8 cellular contexts compared by ENCODE assay signal in genomic region chr16:58249780-58250478, GRCh38. TPM values are rescaled to one million over a fixed set of nuclear protein-coding genes. Genes with fewer than 3 reads are reported as not detected.
DNase-seq lines count a peak whose midpoint lies in the region; ATAC-seq and TF ChIP-seq lines count a peak whose summit lies in the region.

No MANE protein-coding gene starts in this region.

- H4K8ac ChIP-seq in H9 (replicated peaks; ENCODE audit: insufficient read length, low read depth, low read length) = no peak overlapping the region

- H3K27ac Mint-ChIP-seq in H9 (peak overlapping the region; percentile 77 to 96 (median 96); a peak in 6 of 7 replicates), progenitor cell of endocrine pancreas (peak overlapping the region; percentile 81)

- peak; percentile 98 to 99 for ATAC-seq in left cardiac atrium

- H2AK5ac ChIP-seq in H9 (ENCODE audit: insufficient read length, low read length) = no peak overlapping the region

- peaks cover 3% of the 10 kb centered on the region for H3K27me3 Mint-ChIP-seq in H9 (ENCODE audit: low read depth)
- H3K27me3 Mint-ChIP-seq in progenitor cell of endocrine pancreas = peaks cover 12% of the 10 kb centered on the region

- no CpG with 5 or more reads among the region's 47 CpGs for WGBS in H9 (ENCODE audit: extremely low coverage, insufficient read length, low lambda C conversion rate)

- H3K36me3 Mint-ChIP-seq in H9 (ENCODE audit: insufficient read depth in 1 of 3, low read depth in 3 of 3) (peaks cover 0 to 3% (median 0%) of the 10 kb centered on the region in 3 experiments; a peak in 1 of 7 replicates), progenitor cell of endocrine pancreas (ENCODE audit: insufficient read depth) (no peaks in the 10 kb centered on the region)

- no peaks in the 10 kb centered on the region for H3K36me3 ChIP-seq in GM06990 (ENCODE audit: control insufficient read depth, insufficient read depth, low read length)
- H3K36me3 ChIP-seq in SU-DHL-6 (ENCODE audit: low read length) = no peaks in the 10 kb centered on the region

- no peak overlapping the region for H2BK120ac ChIP-seq in H9 (ENCODE audit: low read depth, low read length, poor library complexity, severe bottlenecking)

- H2BK20ac ChIP-seq in H9 (ENCODE audit: low read depth, low read length, poor library complexity, severe bottlenecking) = no peak overlapping the region

- no peaks in the 10 kb centered on the region for H3K27me3 ChIP-seq in GM06990 (replicated peaks; ENCODE audit: control insufficient read depth, insufficient read depth, low read length)
- H3K27me3 ChIP-seq in H9 (ENCODE audit: insufficient read depth, low read length) = no peaks in the 10 kb centered on the region
- H3K27me3 ChIP-seq in SU-DHL-6 (ENCODE audit: low read length) = no peaks in the 10 kb centered on the region

- H4K91ac ChIP-seq in H9 (ENCODE audit: insufficient read length, low read depth, low read length) = no peak overlapping the region

- H2AFZ ChIP-seq in H9 (ENCODE audit: low read length) = peak overlapping the region; percentile 63
- H2AFZ ChIP-seq in SU-DHL-6 (ENCODE audit: low read depth, low read length, severe bottlenecking) = peak overlapping the region; percentile 90

- H3F3A ChIP-seq in SU-DHL-6 (ENCODE audit: insufficient read depth) = no peaks in the 10 kb centered on the region

- H3K4me3 Mint-ChIP-seq in H9 (peak overlapping the region; percentile 80 to 93), progenitor cell of endocrine pancreas (ENCODE audit: low read depth) (peak overlapping the region; percentile 87)

- no peak overlapping the region for H3K23ac ChIP-seq in H9 (ENCODE audit: insufficient read length, low read depth, low read length)

- H3K4me1 Mint-ChIP-seq in H9 = peaks cover 6 to 17% of the 10 kb centered on the region in 2 experiments
- peaks cover 4% of the 10 kb centered on the region for H3K4me1 Mint-ChIP-seq in progenitor cell of endocrine pancreas (ENCODE audit: low read depth)

- H3K4me3 ChIP-seq in GM06990 (replicated peaks; ENCODE audit: low read depth, low read length) = peak overlapping the region; percentile 82
- H3K4me3 ChIP-seq in SU-DHL-6 (ENCODE audit: insufficient read depth, low read length, poor library complexity, severe bottlenecking) = peak overlapping the region; percentile 54

- H3K4me2 ChIP-seq in H9 (ENCODE audit: insufficient read depth, insufficient read length, low read length) = peak overlapping the region; percentile 56
- H3K4me2 ChIP-seq in SU-DHL-6 (ENCODE audit: low read depth, low read length, poor library complexity, severe bottlenecking) = peak overlapping the region; percentile 61

- DNase-seq in GM06990 (ENCODE audit: extremely low read depth, insufficient read length) (peak; percentile 94), H9 (peak; percentile 94), M059J (ENCODE audit: low read depth) (peak; percentile 81), left cardiac atrium (peak; percentile 79), progenitor cell of endocrine pancreas (ENCODE audit: low spot score, unreplicated experiment) (peak; percentile 78), ureter (ENCODE audit: low spot score) (peak; percentile 79)
- DNase-seq in activated naive CD8-positive, alpha-beta T cell treated with anti-CD3 and anti-CD28 coated beads, Interleukin-2, amount 50 U/mL, for 16 hours (ENCODE audit: low read depth, low spot score) = peak; percentile 63

- peak overlapping the region; percentile 72 for H3K9ac ChIP-seq in H9 (ENCODE audit: extremely low read depth, insufficient read length, low read length)
- H3K9ac ChIP-seq in SU-DHL-6 (ENCODE audit: low read length) = peak overlapping the region; percentile 43

- no peak overlapping the region for H2BK15ac ChIP-seq in H9 (ENCODE audit: low read depth, low read length)

- H3K79me2 ChIP-seq in H9 (ENCODE audit: insufficient read depth, low read length) (no peaks in the 10 kb centered on the region), SU-DHL-6 (ENCODE audit: insufficient read depth, low read length) (no peaks in the 10 kb centered on the region)

- H4K20me1 ChIP-seq in H9 (ENCODE audit: control insufficient read depth, insufficient read depth, insufficient read length) = no peaks in the 10 kb centered on the region
- no peaks in the 10 kb centered on the region for H4K20me1 ChIP-seq in SU-DHL-6 (ENCODE audit: low read depth, low read length)

- H3T11ph ChIP-seq in H9 (ENCODE audit: low read length) = no peak overlapping the region

- no peak overlapping the region for H4K5ac ChIP-seq in H9 (ENCODE audit: insufficient read length, low read depth, low read length)

- H3K9me2 ChIP-seq in SU-DHL-6 (replicated peaks; ENCODE audit: insufficient read depth, low read length) = no peaks in the 10 kb centered on the region

- no peak overlapping the region for H2BK12ac ChIP-seq in H9 (ENCODE audit: insufficient read length, low read depth, low read length)

- no peaks in the 10 kb centered on the region for H3K79me1 ChIP-seq in H9 (ENCODE audit: insufficient read depth, low read depth, low read length, poor library complexity, severe bottlenecking)

- intact Hi-C loops in left cardiac atrium (cut with DNase I) = no loop called here

- H3K9me3 ChIP-seq in H9 (ENCODE audit: control insufficient read depth, low read depth, low read length) (no peaks in the 10 kb centered on the region), SU-DHL-6 (ENCODE audit: insufficient read depth, low read length) (no peaks in the 10 kb centered on the region)

- no peak overlapping the region for H3K4ac ChIP-seq in H9 (ENCODE audit: low read depth, low read length)

- H3K23me2 ChIP-seq in H9 (ENCODE audit: insufficient read length, low read depth, low read length, poor library complexity, severe bottlenecking) = peaks cover 3% of the 10 kb centered on the region

- H3K9me3 Mint-ChIP-seq in H9 (no peaks in the 10 kb centered on the region), progenitor cell of endocrine pancreas (ENCODE audit: low read depth) (no peaks in the 10 kb centered on the region)

- peak overlapping the region; percentile 7; the same call in 1 of the 2 replicates for H3K14ac ChIP-seq in H9 (ENCODE audit: insufficient read depth, low read length)

- no peaks in the 10 kb centered on the region for H3K4me1 ChIP-seq in H9 (ENCODE audit: insufficient read depth, low read length)

- H3K27ac ChIP-seq in H9 (ENCODE audit: insufficient read length, low read depth, low read length) (no peak overlapping the region), SU-DHL-6 (ENCODE audit: low read depth, low read length) (no peak overlapping the region)

- no peak overlapping the region for H2BK5ac ChIP-seq in H9 (ENCODE audit: insufficient read length, low read length)

- no peak overlapping the region for H3K18ac ChIP-seq in H9 (ENCODE audit: insufficient read length, low read depth, low read length)

- H3K56ac ChIP-seq in H9 (ENCODE audit: insufficient read length, low read depth, low read length) = no peak overlapping the region

- no peak for TF ChIP-seq CTCF in GM06990 (IDR thresholded peaks at IDR 0.05; ENCODE audit: insufficient read depth, low read length, poor library complexity, severe bottlenecking)
- TF ChIP-seq CTCF in H9 (conservative IDR thresholded peaks at IDR 0.05) = no peak
- TF ChIP-seq CTCF in SU-DHL-6 (IDR thresholded peaks at IDR 0.05; ENCODE audit: insufficient read depth, low read length, poor library complexity, severe bottlenecking) = no peak
- TF ChIP-seq CTCF in progenitor cell of endocrine pancreas (IDR thresholded peaks at IDR 0.05; ENCODE audit: unreplicated experiment) = no peak

RNA-seq across cellular contexts. Expression of gene PRSS54, which starts 44.9 kb away (rescaled TPM):
- not detected in 2 replicates for total RNA-seq in H9 (2021)
- not detected in 2 replicates for total RNA-seq in M059J (2014; rRNA removed; shearing (Covaris generic))
- total RNA-seq in left cardiac atrium = not detected
- not detected in 2 replicates for total RNA-seq in progenitor cell of endocrine pancreas
- not detected for total RNA-seq in ureter

RNA-seq across cellular contexts. Expression of gene CSNK2A2, which starts 52.0 kb away (rescaled TPM):
- total RNA-seq in H9 (2021) = 134 and 135 TPM in 2 replicates
- 14.8 and 36.1 TPM in 2 replicates for total RNA-seq in M059J (2014; rRNA removed; shearing (Covaris generic))
- 10 to 100 TPM; 30.6 to 32.3 TPM for total RNA-seq in left cardiac atrium
- total RNA-seq in progenitor cell of endocrine pancreas = 99.9 and 101 TPM in 2 replicates
- total RNA-seq in ureter = 64.1 TPM
